In genomic region chr19:2548966-2549365, GRCh38 we compare ENCODE assay signal across 19 cellular contexts.
DNase-seq lines count a peak whose midpoint lies in the region; ATAC-seq, FAIRE-seq and TF ChIP-seq lines count a peak whose summit lies in the region.
"Had no signal": no experiment of that assay in that cellular context is flagged by ENCODE, and none has a peak within 500 bp of the region (broad histone marks: within the 10 kb centered on the region; RNA-seq: fewer than 3 reads in every experiment).

No MANE protein-coding gene starts in this region.

- H3K4me1 ChIP-seq in heart right ventricle (peaks cover 21 to 78% (median 49%) of the 10 kb centered on the region in 9 donors), right atrium auricular region (peaks cover 0 to 68% of the 10 kb centered on the region in 2 donors), gastrocnemius medialis (peaks cover 33 to 44% of the 10 kb centered on the region in 2 donors)

- no peak for TF ChIP-seq POLR2A in gastrocnemius medialis (IDR thresholded peaks at IDR 0.05)
- no peak for TF ChIP-seq POLR2A in GM12892 (IDR thresholded peaks at IDR 0.05; ENCODE audit: low read depth, low read length)

- H3K4me3 ChIP-seq in heart right ventricle (no peak overlapping the region), right atrium auricular region (no peak overlapping the region), gastrocnemius medialis (no peak overlapping the region)
- H3K4me3 ChIP-seq: BLaER1 treated with 17β-estradiol and CSF1 and Interleukin-3, amounts not matched to agents 10 nM and 100 nM; ovary had no signal

- peaks cover 0 to 3% (median 0%) of the 10 kb centered on the region in 11 donors for H3K9me3 ChIP-seq in heart right ventricle
- H3K9me3 ChIP-seq in right atrium auricular region = no peaks in the 10 kb centered on the region
- no peaks in the 10 kb centered on the region for H3K9me3 ChIP-seq in gastrocnemius medialis
- H3K9me3 ChIP-seq: ovary had no signal

- H3K27ac ChIP-seq in heart right ventricle (peak overlapping the region in 6 of 10 donors; percentile 25 to 89 (median 62)), right atrium auricular region (peak overlapping the region; percentile 57 to 73), gastrocnemius medialis (peak overlapping the region in 3 of 4 donors; percentile 68 to 76 (median 70))
- H3K27ac ChIP-seq: ovary had no signal

- TF ChIP-seq CTCF in heart right ventricle (IDR thresholded peaks at IDR 0.05) (no peak), right atrium auricular region (IDR thresholded peaks at IDR 0.05) (no peak), gastrocnemius medialis (IDR thresholded peaks at IDR 0.05 in 4 of 5, conservative IDR thresholded peaks at IDR 0.05 in 1 of 5) (no peak)

- ATAC-seq in heart right ventricle (no peak), gastrocnemius medialis (no peak)
- ATAC-seq: activated T-cell treated with anti-CD3 and anti-CD28 coated beads, Interleukin-2, amount 50 U/mL, for 72 hours had no signal

- H3K27me3 ChIP-seq in heart right ventricle (no peaks in the 10 kb centered on the region), right atrium auricular region (no peaks in the 10 kb centered on the region), gastrocnemius medialis (no peaks in the 10 kb centered on the region)
- H3K27me3 ChIP-seq: ovary had no signal

- 96 to 97% methylated on average over 11 of the region's 11 CpGs for WGBS in heart right ventricle, 2 donors

- in situ Hi-C loops in gastrocnemius medialis (cut with MboI; ENCODE audit: low sequenced_read_pairs in 4 of 4) = loop anchor here in 1 of 4 donors (10.0 kb wide), 1 partner anchor 74 kb away; the partner anchor contains the start of gene GADD45B

- intact Hi-C loops in heart right ventricle (cut with DNase I) (loop anchor here in 2 of 10 donors (2.0 to 5.0 kb wide), 2 partner anchors 28 to 63 kb away; no protein-coding TSS in a partner anchor), cardiac septum (cut with DNase I) (no loop called here), gastrocnemius medialis (cut with DNase I; ENCODE audit: low total_unique reads) (no loop called here)

- no peak for FAIRE-seq in GM12892 (lab: Jason Lieb, UNC)
- FAIRE-seq: urothelium cell line had no signal

- no peak for DNase-seq in heart right ventricle
- no peak for DNase-seq in cardiac septum (ENCODE audit: low spot score)
- DNase-seq in right atrium auricular region (ENCODE audit: low spot score) = no peak
- DNase-seq in gastrocnemius medialis = no peak
- DNase-seq in GM12892 (ENCODE audit: insufficient read length) = no peak
- no peak for DNase-seq in EL
- no peak for DNase-seq in medulla oblongata (ENCODE audit: extremely low spot score)
- no peak for DNase-seq in stimulated activated CD4-positive, alpha-beta T cell treated with anti-CD3 and anti-CD28 coated beads, Interleukin-4, amount 100 ng/mL, for 1 hour
- DNase-seq: activated T-cell treated with anti-CD3 and anti-CD28 coated beads, Interleukin-2, amount 50 U/mL, for 72 hours; cortex of kidney; naive B cell; NCI-H1694; NCI-H69; stimulated activated CD4-positive, alpha-beta T cell treated with anti-CD3 and anti-CD28 coated beads, Interleukin-1b, Interleukin-23, amount 100 ng/mL, for 48 hours; stimulated activated naive CD4-positive, alpha-beta T cell treated with Interleukin-2 at 50 U/mL for 16 hours; SW 1271 had no signal

- H3K36me3 ChIP-seq in heart right ventricle (no peaks in the 10 kb centered on the region), right atrium auricular region (no peaks in the 10 kb centered on the region), gastrocnemius medialis (no peaks in the 10 kb centered on the region)
- H3K36me3 ChIP-seq: ovary had no signal
